ENCODE assay signal across 10 cellular contexts in the genomic region with DNA sequence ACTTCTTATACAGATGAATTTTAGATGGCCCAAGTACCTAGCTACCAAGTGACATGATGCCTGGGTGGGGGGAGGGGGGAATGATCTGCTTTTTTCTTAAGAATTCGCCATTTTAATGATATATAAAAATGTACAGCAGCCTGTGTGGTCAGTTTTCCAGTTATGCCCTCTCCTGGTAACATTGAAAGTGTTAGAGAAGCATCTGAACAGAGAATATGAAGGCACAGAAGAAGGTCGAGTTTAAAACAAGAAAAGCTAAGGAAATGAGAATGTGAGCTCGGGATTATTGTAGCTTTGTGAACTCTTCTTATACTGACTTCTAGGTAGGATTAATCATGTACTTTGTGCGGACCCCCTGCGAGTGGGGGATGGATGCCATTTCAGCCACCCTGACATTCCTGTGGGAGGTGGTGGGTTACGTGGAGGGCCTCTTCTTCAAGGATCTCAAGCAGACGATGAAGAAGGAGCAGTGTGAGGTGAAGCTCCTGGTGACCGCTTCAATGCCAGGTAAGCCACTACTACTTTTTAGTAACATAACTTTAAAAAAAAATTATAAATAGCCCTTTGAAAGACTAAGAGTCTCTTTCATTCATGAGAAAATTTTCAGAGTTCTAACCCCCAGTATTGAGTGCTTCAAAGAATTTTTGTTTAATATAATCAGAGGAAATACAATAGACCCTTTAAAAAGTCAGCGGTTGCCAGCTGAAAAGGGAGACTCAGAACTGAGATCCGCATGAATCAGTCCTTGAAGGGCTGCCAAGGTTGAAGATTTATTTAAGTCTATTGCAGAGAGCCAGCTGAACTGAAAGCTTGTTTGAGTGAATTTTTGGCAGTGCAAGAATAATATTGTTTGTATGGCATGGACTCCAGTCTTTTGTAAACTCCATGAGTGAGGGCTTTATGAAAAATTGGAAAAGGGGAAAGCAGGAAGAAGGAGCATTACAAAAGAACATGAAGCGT.
DNase-seq lines count a peak whose midpoint lies in the region; ATAC-seq and TF ChIP-seq lines count a peak whose summit lies in the region.
"Had no signal": no experiment of that assay in that cellular context is flagged by ENCODE, and none has a peak within 500 bp of the region (broad histone marks: within the 10 kb centered on the region; RNA-seq: fewer than 3 reads in every experiment).

No MANE protein-coding gene starts in this region.

- in situ Hi-C loops in astrocyte of the cerebellum (cut with HindIII; ENCODE audit: low sequenced_read_pairs): no loop called here

- H3K4me3 ChIP-seq in astrocyte of the cerebellum (ENCODE audit: low read depth, low read length): peak overlapping the region; percentile 29
- H3K4me3 ChIP-seq in stomach smooth muscle (ENCODE audit: low read length in 2 of 2): peak overlapping the region; percentile 35 to 36

- no peak overlapping the region for H3K27ac Mint-ChIP-seq in HFFc6
- H3K27ac Mint-ChIP-seq: activated naive CD8-positive, alpha-beta T cell had no signal

- peaks cover 5% of the 10 kb centered on the region for H3K4me1 ChIP-seq in stomach smooth muscle (ENCODE audit: control insufficient read depth, insufficient read depth, low read length)

- peak; percentile 21 for DNase-seq in HFFc6
- peak; percentile 96 for DNase-seq in astrocyte of the cerebellum (ENCODE audit: low read depth)
- peak; percentile 87 for DNase-seq in iris pigment epithelial cell (ENCODE audit: low read depth)
- no peak for DNase-seq in mesenteric fat pad (ENCODE audit: low spot score)
- DNase-seq in GM20000 (ENCODE audit: low spot score): no peak
- DNase-seq in activated T-cell treated with anti-CD3 and anti-CD28 coated beads, Interleukin-2, amount 50 U/mL, for 1 hour: no peak
- DNase-seq: NCI-H1436 had no signal

- H3K9ac ChIP-seq in stomach smooth muscle (ENCODE audit: low read length in 2 of 2): no peak overlapping the region

- no peaks in the 10 kb centered on the region for H3K27me3 ChIP-seq in stomach smooth muscle (ENCODE audit: control insufficient read depth in 1 of 2, insufficient read depth in 2 of 2, low read length in 2 of 2)

- ATAC-seq in GM19328 (IDR thresholded peaks at IDR 0.05; ENCODE audit: unreplicated experiment): no peak

- H3K4me3 Mint-ChIP-seq in HFFc6: peak overlapping the region; percentile 29; the same call in 1 of the 2 replicates
- H3K4me3 Mint-ChIP-seq: activated naive CD8-positive, alpha-beta T cell had no signal

- H3K9me3 Mint-ChIP-seq in HFFc6: no peaks in the 10 kb centered on the region

- no peaks in the 10 kb centered on the region for H3K9me3 ChIP-seq in stomach smooth muscle (ENCODE audit: control insufficient read depth in 2 of 2, low read length in 2 of 2)

- no peaks in the 10 kb centered on the region; the same call in 1 of the 2 replicates for H3K27me3 Mint-ChIP-seq in HFFc6 (ENCODE audit: insufficient read depth)

- H3K4me1 Mint-ChIP-seq in HFFc6 (ENCODE audit: low read depth): peaks cover 6% of the 10 kb centered on the region; the same call in 1 of the 2 replicates

- TF ChIP-seq CTCF in HFFc6 (IDR thresholded peaks at IDR 0.05) (no peak), astrocyte of the cerebellum (IDR thresholded peaks at IDR 0.05; ENCODE audit: low read depth, low read length, missing control alignments) (peak; percentile 18), GM20000 (IDR thresholded peaks at IDR 0.05; ENCODE audit: extremely low read depth, missing control alignments) (no peak)

- H3K36me3 Mint-ChIP-seq in HFFc6 (ENCODE audit: low read depth): no peaks in the 10 kb centered on the region
- H3K36me3 Mint-ChIP-seq: activated naive CD8-positive, alpha-beta T cell had no signal

- H3K36me3 ChIP-seq in stomach smooth muscle (ENCODE audit: control insufficient read depth in 2 of 2, insufficient read depth in 2 of 2, low read length in 2 of 2): no peaks in the 10 kb centered on the region

- H3K27ac ChIP-seq in stomach smooth muscle (ENCODE audit: low read length): no peak overlapping the region

Comparison
In these comparisons a context has a peak if more than half of its experiments do, and no peak if none do; other contexts are left out.
1. DNase-seq: peak in HFFc6 (single experiment), astrocyte of the cerebellum (single experiment) and iris pigment epithelial cell (single experiment); none in mesenteric fat pad (single experiment), GM20000 (single experiment) and activated T-cell treated with anti-CD3 and anti-CD28 coated beads, Interleukin-2, amount 50 U/mL, for 1 hour (single experiment).